ENCODE assay signal across 7 cellular contexts in the genomic region with DNA sequence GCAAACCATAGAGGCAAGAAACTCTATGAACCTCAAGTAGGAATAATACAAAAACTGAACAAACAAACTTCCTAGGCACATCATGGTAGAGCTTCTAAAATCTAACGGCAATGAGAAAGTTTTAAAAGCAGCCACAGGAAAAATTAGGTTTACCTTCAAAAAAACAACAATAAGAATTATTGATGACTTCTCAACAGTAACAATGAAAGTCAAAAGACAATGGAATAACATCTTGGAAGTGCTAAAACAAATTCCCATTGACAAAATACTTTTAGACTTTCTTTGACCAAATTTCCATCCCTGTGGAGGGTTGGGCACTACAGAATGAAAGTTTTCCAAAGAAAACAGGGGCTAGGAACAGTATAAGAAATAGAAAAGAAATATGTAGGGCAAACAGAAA.
"Had no signal": no experiment of that assay in that cellular context is flagged by ENCODE, and none has a peak within 500 bp of the region (broad histone marks: within the 10 kb centered on the region; RNA-seq: fewer than 3 reads in every experiment).

No MANE protein-coding gene starts in this region.

- H3K4me1 ChIP-seq: HAP-1 had no signal

- H3K27ac ChIP-seq: GM23248 had no signal

- H3K9ac ChIP-seq: GM23248 had no signal

- FAIRE-seq: HTR-8/SVneo had no signal

- H3K9me3 ChIP-seq: HAP-1 had no signal

- DNase-seq: GM23248, GOT3, H7, KG1 had no signal

- ATAC-seq: HCT116 had no signal

- H3K36me3 ChIP-seq: HAP-1 had no signal

- H2AFZ ChIP-seq: GM23248 had no signal

- H3K4me3 ChIP-seq: GM23248, HAP-1 had no signal
